ENCODE assay signal across 14 cellular contexts in genomic region chr6:37279366-37280134, GRCh38. TPM values are rescaled to one million over a fixed set of nuclear protein-coding genes. Genes with fewer than 3 reads are reported as not detected.
DNase-seq lines count a peak whose midpoint lies in the region; ATAC-seq and TF ChIP-seq lines count a peak whose summit lies in the region.
"Had no signal": no experiment of that assay in that cellular context is flagged by ENCODE, and none has a peak within 500 bp of the region (broad histone marks: within the 10 kb centered on the region; RNA-seq: fewer than 3 reads in every experiment).

No MANE protein-coding gene starts in this region.

- no peaks in the 10 kb centered on the region for H3K9me3 ChIP-seq in ascending aorta
- H3K9me3 ChIP-seq in HAP-1, result no peaks in the 10 kb centered on the region
- H3K9me3 ChIP-seq: BE2C had no signal

- H3K27ac ChIP-seq in ascending aorta, result peak overlapping the region; percentile 92 to 94
- H3K27ac ChIP-seq: foreskin keratinocyte had no signal

- TF ChIP-seq POLR2A in GM18505 (IDR thresholded peaks at IDR 0.05; ENCODE audit: borderline replicate concordance, extremely low read depth, insufficient read depth, insufficient read length), result no peak

- DNase-seq in Right ventricle myocardium inferior (ENCODE audit: missing footprints) (no peak), cardiac septum (ENCODE audit: low spot score) (no peak), ascending aorta (ENCODE audit: low spot score in 2 of 2) (peak in 1 of 2 donors; percentile 77), left ventricle myocardium superior (no peak), HAP-1 (ENCODE audit: low spot score in 2 of 2) (no peak), DMS53 treated with DMSO at 0.1 percent for 48 hours (lab: John Stamatoyannopoulos, UW; ENCODE audit: unreplicated experiment) (no peak)
- DNase-seq: activated CD4-positive, CD25-positive, alpha-beta regulatory T cell treated with anti-CD3 and anti-CD28 coated beads, Interleukin-2, amount 50 U/mL, for 72 hours; BE2C; mesendoderm; NCI-H1105; stimulated activated naive CD4-positive, alpha-beta T cell had no signal

- no peak for TF ChIP-seq CTCF in ascending aorta (IDR thresholded peaks at IDR 0.05)

- intact Hi-C loops in Right ventricle myocardium inferior (cut with DNase I) (no loop called here), cardiac septum (cut with DNase I) (loop anchor here (5.0 kb wide), 1 partner anchor 32 kb away; no protein-coding TSS in a partner anchor), ascending aorta (cut with DNase I) (loop anchor here (1.0 to 2.0 kb wide), 2 partner anchors 19 to 34 kb away; no protein-coding TSS in a partner anchor), left ventricle myocardium superior (cut with micrococcal nuclease) (no loop called here)

- peaks cover 15 to 49% of the 10 kb centered on the region in 2 donors for H3K4me1 ChIP-seq in ascending aorta
- no peaks in the 10 kb centered on the region for H3K4me1 ChIP-seq in HAP-1
- H3K4me1 ChIP-seq: BE2C, foreskin keratinocyte had no signal

- H3K4me3 ChIP-seq in ascending aorta, result no peak overlapping the region
- no peak overlapping the region for H3K4me3 ChIP-seq in HAP-1

- H3K36me3 ChIP-seq in ascending aorta (peaks cover 2 to 5% of the 10 kb centered on the region in 2 donors), HAP-1 (replicated peaks) (peaks cover 10% of the 10 kb centered on the region)

- ATAC-seq in Right ventricle myocardium inferior (peak; percentile 69), left ventricle myocardium superior (peak; percentile 72), GM18505 (IDR thresholded peaks at IDR 0.05; ENCODE audit: unreplicated experiment) (no peak), HG02938 (IDR thresholded peaks at IDR 0.05; ENCODE audit: unreplicated experiment) (no peak)
- ATAC-seq: foreskin keratinocyte had no signal

- in situ Hi-C loops in HAP-1 (cut with MboI; ENCODE audit: low sequenced_read_pairs), result no loop called here

- H3K27me3 ChIP-seq in ascending aorta (no peaks in the 10 kb centered on the region), HAP-1 (ENCODE audit: low read depth) (no peaks in the 10 kb centered on the region)
- H3K27me3 ChIP-seq: BE2C, foreskin keratinocyte had no signal

RNA-seq across cellular contexts. Expression of gene TMEM217, which starts 21.6 kb away (rescaled TPM):
- total RNA-seq in Right ventricle myocardium inferior, result 0.30 TPM
- total RNA-seq in cardiac septum, result 1.0 TPM
- total RNA-seq in ascending aorta, result not detected
- total RNA-seq in left ventricle myocardium superior, result not detected

RNA-seq across cellular contexts. Expression of gene TBC1D22B, which starts 22.0 kb away (rescaled TPM):
- total RNA-seq in Right ventricle myocardium inferior (6.3 TPM), cardiac septum (9.1 TPM), ascending aorta (11.1 TPM), left ventricle myocardium superior (6.3 TPM)

Comparison
In these comparisons a context has a peak if more than half of its experiments do, and no peak if none do; other contexts are left out.
1. intact Hi-C loops: an anchor here in cardiac septum (5.0 kb wide) and ascending aorta (1.0 to 2.0 kb wide); none called in Right ventricle myocardium inferior and left ventricle myocardium superior.
2. ATAC-seq: peak in Right ventricle myocardium inferior (single experiment) and left ventricle myocardium superior (single experiment); none in GM18505 (single experiment) and HG02938 (single experiment).